Comparison of ENCODE assay signal across 15 cellular contexts in the genomic region with DNA sequence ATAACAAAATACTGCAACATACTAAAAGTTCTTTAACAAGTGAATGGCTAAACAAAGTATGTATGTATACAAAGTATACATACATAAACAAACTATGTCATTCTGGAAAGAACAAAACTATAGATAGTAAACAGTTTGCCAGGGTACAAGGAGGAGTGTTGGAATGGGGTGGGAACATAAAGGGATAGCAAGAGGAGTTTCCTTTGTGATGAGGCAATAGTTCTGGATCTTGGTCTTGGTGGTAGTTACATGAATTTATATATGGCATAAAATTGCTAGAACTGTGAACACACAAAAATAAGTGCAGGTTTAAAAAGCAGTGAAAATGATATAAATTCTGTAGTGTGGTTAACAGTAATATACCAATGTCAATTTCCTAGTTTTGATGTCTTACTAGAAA. TPM values are rescaled to one million over a fixed set of nuclear protein-coding genes. Genes with fewer than 3 reads are reported as not detected.
A peak's percentile ranks its signal among the peaks of the same experiment; 100 is the strongest.
DNase-seq lines count a peak whose midpoint lies in the region; ATAC-seq and TF ChIP-seq lines count a peak whose summit lies in the region.
"Had no signal": no experiment of that assay in that cellular context is flagged by ENCODE, and none has a peak within 500 bp of the region (broad histone marks: within the 10 kb centered on the region; RNA-seq: fewer than 3 reads in every experiment).

No MANE protein-coding gene starts in this region.

- POLR2A ChIA-PET in activated CD8-positive, alpha-beta T cell treated with anti-CD3 and anti-CD28 coated beads for 36 hours (lab: Charles Lee), result no interaction called here
- POLR2A ChIA-PET in activated CD8-positive, alpha-beta T cell treated with anti-CD3 and anti-CD28 coated beads, Interleukin-2, amount 10 ng/mL, durations not matched to agents 7 days and 5 days (lab: Charles Lee), result no interaction called here
- POLR2A ChIA-PET in CD4-positive, alpha-beta T cell (lab: Charles Lee), result interaction anchor here (0.8 to 1.2 kb wide), 2 partner anchors 11 to 13 kb away, joined by 3 read pairs; no protein-coding TSS in a partner anchor

- H3K4me1 Mint-ChIP-seq in activated CD8-positive, alpha-beta T cell treated with anti-CD3 and anti-CD28 coated beads for 36 hours (ENCODE audit: low read depth), result peaks cover 64% of the 10 kb centered on the region
- H3K4me1 Mint-ChIP-seq in activated CD8-positive, alpha-beta T cell treated with anti-CD3 and anti-CD28 coated beads, Interleukin-2, amount 10 ng/mL, durations not matched to agents 7 days and 5 days (ENCODE audit: low read depth), result peaks cover 57% of the 10 kb centered on the region
- peaks cover 83% of the 10 kb centered on the region for H3K4me1 Mint-ChIP-seq in CD4-positive, alpha-beta T cell (ENCODE audit: low read depth)
- H3K4me1 Mint-ChIP-seq in effector memory CD8-positive, alpha-beta T cell (ENCODE audit: low read depth in 2 of 2), result peaks cover 49 to 67% of the 10 kb centered on the region in 2 donors

- H3K4me3 ChIP-seq in Loucy (ENCODE audit: low read length, poor library complexity, severe bottlenecking), result no peak overlapping the region

- H3K27me3 ChIP-seq in CD4-positive, alpha-beta T cell (ENCODE audit: control insufficient read depth, insufficient read depth, low read length), result no peaks in the 10 kb centered on the region
- no peaks in the 10 kb centered on the region for H3K27me3 ChIP-seq in Loucy (ENCODE audit: insufficient read depth, low read length, poor library complexity, severe bottlenecking)

- H3K27ac Mint-ChIP-seq in activated CD8-positive, alpha-beta T cell treated with anti-CD3 and anti-CD28 coated beads for 36 hours, result peak overlapping the region; percentile 30
- no peak overlapping the region for H3K27ac Mint-ChIP-seq in activated CD8-positive, alpha-beta T cell treated with anti-CD3 and anti-CD28 coated beads, Interleukin-2, amount 10 ng/mL, durations not matched to agents 7 days and 5 days
- H3K27ac Mint-ChIP-seq in CD4-positive, alpha-beta T cell, result peak overlapping the region; percentile 30
- peak overlapping the region; percentile 8 to 82 for H3K27ac Mint-ChIP-seq in effector memory CD8-positive, alpha-beta T cell

- H3K4me1 ChIP-seq in Loucy (ENCODE audit: insufficient read depth, low read length, poor library complexity, severe bottlenecking), result peaks cover 35% of the 10 kb centered on the region

- H3K27ac ChIP-seq in CD4-positive, alpha-beta T cell (ENCODE audit: low read depth, low read length), result no peak overlapping the region

- ATAC-seq in activated CD8-positive, alpha-beta T cell treated with anti-CD3 and anti-CD28 coated beads for 36 hours, result no peak
- ATAC-seq in activated CD8-positive, alpha-beta T cell treated with anti-CD3 and anti-CD28 coated beads, Interleukin-2, amount 10 ng/mL, durations not matched to agents 7 days and 5 days, result no peak
- no peak for ATAC-seq in CD4-positive, alpha-beta T cell (ENCODE audit: poor library complexity)
- ATAC-seq in effector memory CD8-positive, alpha-beta T cell (replicated peaks), result no peak
- ATAC-seq: GM12878 had no signal

- H3K79me2 ChIP-seq in Loucy (ENCODE audit: insufficient read depth, low read length), result peaks cover 99% of the 10 kb centered on the region

- H3K9me3 ChIP-seq in CD4-positive, alpha-beta T cell (ENCODE audit: control insufficient read depth, low read length), result no peaks in the 10 kb centered on the region
- no peaks in the 10 kb centered on the region for H3K9me3 ChIP-seq in Loucy (ENCODE audit: insufficient read depth, low read depth, low read length)

- CTCF ChIA-PET in activated CD8-positive, alpha-beta T cell treated with anti-CD3 and anti-CD28 coated beads for 36 hours (lab: Charles Lee), result no interaction called here
- CTCF ChIA-PET in activated CD8-positive, alpha-beta T cell treated with anti-CD3 and anti-CD28 coated beads, Interleukin-2, amount 10 ng/mL, durations not matched to agents 7 days and 5 days (lab: Charles Lee), result no interaction called here
- CTCF ChIA-PET in CD4-positive, alpha-beta T cell (lab: Charles Lee), result no interaction called here

- H2AFZ ChIP-seq in Loucy (ENCODE audit: low read length), result no peak overlapping the region

- no peak overlapping the region for H3K4me3 Mint-ChIP-seq in activated CD8-positive, alpha-beta T cell treated with anti-CD3 and anti-CD28 coated beads for 36 hours
- no peak overlapping the region for H3K4me3 Mint-ChIP-seq in activated CD8-positive, alpha-beta T cell treated with anti-CD3 and anti-CD28 coated beads, Interleukin-2, amount 10 ng/mL, durations not matched to agents 7 days and 5 days
- peak overlapping the region; percentile 8 for H3K4me3 Mint-ChIP-seq in CD4-positive, alpha-beta T cell
- peak overlapping the region in 1 of 2 donors; percentile 40 for H3K4me3 Mint-ChIP-seq in effector memory CD8-positive, alpha-beta T cell

- no peaks in the 10 kb centered on the region for H3K27me3 Mint-ChIP-seq in activated CD8-positive, alpha-beta T cell treated with anti-CD3 and anti-CD28 coated beads for 36 hours
- no peaks in the 10 kb centered on the region for H3K27me3 Mint-ChIP-seq in activated CD8-positive, alpha-beta T cell treated with anti-CD3 and anti-CD28 coated beads, Interleukin-2, amount 10 ng/mL, durations not matched to agents 7 days and 5 days (ENCODE audit: low read depth)
- no peaks in the 10 kb centered on the region for H3K27me3 Mint-ChIP-seq in CD4-positive, alpha-beta T cell
- H3K27me3 Mint-ChIP-seq in effector memory CD8-positive, alpha-beta T cell, result no peaks in the 10 kb centered on the region

- H3K9me2 ChIP-seq in Loucy (replicated peaks; ENCODE audit: low read depth, low read length), result no peaks in the 10 kb centered on the region

- H3K9me3 Mint-ChIP-seq in activated CD8-positive, alpha-beta T cell treated with anti-CD3 and anti-CD28 coated beads for 36 hours, result peaks cover 1% of the 10 kb centered on the region
- H3K9me3 Mint-ChIP-seq in activated CD8-positive, alpha-beta T cell treated with anti-CD3 and anti-CD28 coated beads, Interleukin-2, amount 10 ng/mL, durations not matched to agents 7 days and 5 days (ENCODE audit: insufficient read depth), result peaks cover 6% of the 10 kb centered on the region
- H3K9me3 Mint-ChIP-seq in CD4-positive, alpha-beta T cell, result peaks cover 2% of the 10 kb centered on the region
- H3K9me3 Mint-ChIP-seq in effector memory CD8-positive, alpha-beta T cell, result no peaks in the 10 kb centered on the region

- peaks cover 72% of the 10 kb centered on the region for H4K20me1 ChIP-seq in Loucy (ENCODE audit: insufficient read depth, low read length, poor library complexity, severe bottlenecking)

- no peak for TF ChIP-seq CTCF in activated CD8-positive, alpha-beta T cell treated with anti-CD3 and anti-CD28 coated beads for 36 hours (IDR thresholded peaks at IDR 0.05)
- TF ChIP-seq CTCF in CD4-positive, alpha-beta T cell (IDR thresholded peaks at IDR 0.05), result no peak
- TF ChIP-seq CTCF in Loucy (conservative IDR thresholded peaks at IDR 0.05; ENCODE audit: low read length), result no peak

- DNase-seq in activated CD8-positive, alpha-beta T cell treated with anti-CD3 and anti-CD28 coated beads for 36 hours, result no peak
- DNase-seq in activated CD8-positive, alpha-beta T cell treated with anti-CD3 and anti-CD28 coated beads, Interleukin-2, amount 10 ng/mL, durations not matched to agents 7 days and 5 days, result no peak
- no peak for DNase-seq in CD4-positive, alpha-beta T cell
- no peak for DNase-seq in effector memory CD8-positive, alpha-beta T cell
- DNase-seq in activated effector memory CD4-positive, alpha-beta T cell treated with Interleukin-2 at 50 U/mL for 16 hours, result no peak
- DNase-seq in stimulated activated CD4-positive, alpha-beta T cell treated with anti-CD3 and anti-CD28 coated beads, Interleukin-4, amount 100 ng/mL, for 1 hour, result no peak
- no peak for DNase-seq in iPS-NIHi11 (ENCODE audit: low spot score)
- DNase-seq: 8988T, C1 segment of cervical spinal cord, DMS53, KBM-7, NCI-H1092 treated with DMSO at 0.1 percent for 48 hours, NCI-H1694 had no signal

- H3K4me2 ChIP-seq in Loucy (ENCODE audit: low read depth, low read length, poor library complexity, severe bottlenecking), result peak overlapping the region; percentile 11

- H3K36me3 Mint-ChIP-seq in activated CD8-positive, alpha-beta T cell treated with anti-CD3 and anti-CD28 coated beads for 36 hours (ENCODE audit: low read depth), result peaks cover 30% of the 10 kb centered on the region
- H3K36me3 Mint-ChIP-seq in activated CD8-positive, alpha-beta T cell treated with anti-CD3 and anti-CD28 coated beads, Interleukin-2, amount 10 ng/mL, durations not matched to agents 7 days and 5 days (ENCODE audit: low read depth), result peaks cover 36% of the 10 kb centered on the region
- H3K36me3 Mint-ChIP-seq in CD4-positive, alpha-beta T cell (ENCODE audit: low read depth), result peaks cover 29% of the 10 kb centered on the region
- H3K36me3 Mint-ChIP-seq in effector memory CD8-positive, alpha-beta T cell (ENCODE audit: insufficient read depth), result peaks cover 4% of the 10 kb centered on the region

- no peaks in the 10 kb centered on the region for H3F3A ChIP-seq in Loucy (ENCODE audit: low read depth)

- no peaks in the 10 kb centered on the region for H3K36me3 ChIP-seq in Loucy (ENCODE audit: insufficient read depth, low read length)

- intact Hi-C loops in activated CD8-positive, alpha-beta T cell treated with anti-CD3 and anti-CD28 coated beads for 36 hours (cut with micrococcal nuclease), result loop anchor here (10.0 kb wide), 1 partner anchor 298 kb away; the partner anchor contains the start of gene HEG1
- intact Hi-C loops in CD4-positive, alpha-beta T cell (cut with DNase I, micrococcal nuclease), result no loop called here

- no peak overlapping the region for H3K9ac ChIP-seq in Loucy (ENCODE audit: low read depth, low read length, poor library complexity, severe bottlenecking)

RNA-seq across cellular contexts. Expression of gene ZNF148, which starts 22.0 kb away (rescaled TPM):
- 10 to 100 TPM; 36.3 to 36.9 TPM for total RNA-seq in activated CD8-positive, alpha-beta T cell treated with anti-CD3 and anti-CD28 coated beads for 36 hours
- total RNA-seq in activated CD8-positive, alpha-beta T cell treated with anti-CD3 and anti-CD28 coated beads, Interleukin-2, amount 10 ng/mL, durations not matched to agents 7 days and 5 days, result 10 to 100 TPM; 39.1 to 39.6 TPM
- 10 to 100 TPM; 30.9 to 34.0 TPM for total RNA-seq in CD4-positive, alpha-beta T cell
